Comparison of ENCODE assay signal across 20 cellular contexts in the genomic region with DNA sequence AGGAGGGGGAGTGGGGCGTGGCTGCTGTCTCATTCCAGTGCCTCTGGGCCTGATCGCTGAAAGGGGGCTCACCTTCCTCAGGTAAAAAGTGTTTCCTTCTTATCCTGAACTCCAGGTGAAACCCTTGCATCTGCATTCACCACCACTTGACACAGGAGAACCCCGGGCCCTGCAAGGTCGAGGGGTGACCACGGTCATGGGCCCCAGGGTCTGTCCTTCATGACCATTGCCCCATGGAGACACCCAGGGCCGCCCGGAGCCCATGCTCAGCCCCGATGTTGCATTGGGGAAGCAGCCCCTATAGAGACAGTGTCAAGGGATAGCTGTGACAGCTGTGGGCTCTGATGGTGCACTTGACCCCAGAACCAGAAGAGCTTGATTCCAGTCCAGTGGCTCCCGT.
"Had no signal": no experiment of that assay in that cellular context is flagged by ENCODE, and none has a peak within 500 bp of the region (broad histone marks: within the 10 kb centered on the region; RNA-seq: fewer than 3 reads in every experiment).

No MANE protein-coding gene starts in this region.

- H3K36me3 ChIP-seq: pancreas had no signal

- H3K4me3 Mint-ChIP-seq: activated CD4-positive, alpha-beta memory T cell treated with anti-CD3 and anti-CD28 coated beads for 36 hours; activated naive CD4-positive, alpha-beta T cell treated with anti-CD3 and anti-CD28 coated beads, Interleukin-2, amount 10 ng/mL, durations not matched to agents 7 days and 5 days; activated naive CD8-positive, alpha-beta T cell treated with anti-CD3 and anti-CD28 coated beads, Interleukin-2, amount 50 U/mL, for 24 hours; dendritic cell treated with granulocyte-macrophage colony-stimulating factor and Interleukin-4, amounts not matched to agents 40 ng/mL and 50 ng/mL, for 4 days; natural killer cell; stimulated activated naive CD8-positive, alpha-beta T cell treated with anti-CD3 and anti-CD28 coated beads, Interleukin-15, Interleukin-2, amounts not matched to agents 100 ng/mL and 50 ng/mL, for 24 hours; T-helper 2 cell treated with Interferon-gamma antibody and Interleukin-4, amounts not matched to agents 5 μg/mL and 100 μg/mL, for 36 hours; type B pancreatic cell had no signal

- H3K27me3 Mint-ChIP-seq: activated CD4-positive, alpha-beta memory T cell treated with anti-CD3 and anti-CD28 coated beads for 36 hours; activated naive CD8-positive, alpha-beta T cell treated with anti-CD3 and anti-CD28 coated beads, Interleukin-2, amount 50 U/mL, for 24 hours; stimulated activated naive CD8-positive, alpha-beta T cell treated with anti-CD3 and anti-CD28 coated beads, Interleukin-15, Interleukin-2, amounts not matched to agents 100 ng/mL and 50 ng/mL, for 24 hours; type B pancreatic cell had no signal

- H3K4me2 ChIP-seq: hepatocyte had no signal

- H3K4me3 ChIP-seq: hepatocyte, left lung, pancreas, SK-N-MC had no signal

- H3K9me3 Mint-ChIP-seq: activated CD4-positive, alpha-beta memory T cell treated with anti-CD3 and anti-CD28 coated beads for 36 hours; activated naive CD4-positive, alpha-beta T cell treated with anti-CD3 and anti-CD28 coated beads, Interleukin-2, amount 10 ng/mL, durations not matched to agents 7 days and 5 days; activated naive CD8-positive, alpha-beta T cell treated with anti-CD3 and anti-CD28 coated beads, Interleukin-2, amount 50 U/mL, for 24 hours; activated T-helper 2 cell treated with anti-CD3 and anti-CD28 coated beads, Interferon-gamma antibody, Interleukin-2, Interleukin-4, amounts not matched to agents 10 μg/mL and 5 μg/mL and 100 μg/mL, durations not matched to agents 14 hours and 24 hours and 36 hours; dendritic cell treated with granulocyte-macrophage colony-stimulating factor and Interleukin-4, amounts not matched to agents 40 ng/mL and 50 ng/mL, for 4 days; natural killer cell; stimulated activated naive CD8-positive, alpha-beta T cell treated with anti-CD3 and anti-CD28 coated beads, Interleukin-15, Interleukin-2, amounts not matched to agents 100 ng/mL and 50 ng/mL, for 24 hours; T-helper 2 cell treated with Interferon-gamma antibody and Interleukin-4, amounts not matched to agents 5 μg/mL and 100 μg/mL, for 36 hours; type B pancreatic cell had no signal

- DNase-seq: activated CD4-positive, alpha-beta memory T cell treated with anti-CD3 and anti-CD28 coated beads for 36 hours; activated naive CD4-positive, alpha-beta T cell treated with anti-CD3 and anti-CD28 coated beads, Interleukin-2, amount 10 ng/mL, durations not matched to agents 7 days and 5 days; activated naive CD8-positive, alpha-beta T cell treated with anti-CD3 and anti-CD28 coated beads, Interleukin-2, amount 50 U/mL, for 24 hours; activated T-cell treated with anti-CD3 and anti-CD28 coated beads for 4 hours; anterior cingulate cortex; cerebellar nuclear complex; effector CD8-positive, alpha-beta T cell; foreskin fibroblast; left lung; natural killer cell; stimulated activated CD8-positive, alpha-beta memory T cell treated with anti-CD3 and anti-CD28 coated beads, Interleukin-4, amount 100 ng/mL, for 48 hours had no signal

- H2AFZ ChIP-seq: hepatocyte had no signal

- ATAC-seq: activated naive CD8-positive, alpha-beta T cell treated with anti-CD3 and anti-CD28 coated beads, Interleukin-2, amount 50 U/mL, for 24 hours; left lung; natural killer cell; pancreas had no signal

- H3K27ac ChIP-seq: hepatocyte, left lung, neutrophil, pancreas, SK-N-MC had no signal

- H3K27me3 ChIP-seq: hepatocyte, left lung, neutrophil, pancreas had no signal

- H3K4me1 ChIP-seq: pancreas had no signal

- H3K27ac Mint-ChIP-seq: activated naive CD8-positive, alpha-beta T cell treated with anti-CD3 and anti-CD28 coated beads, Interleukin-2, amount 50 U/mL, for 24 hours; activated T-helper 2 cell treated with anti-CD3 and anti-CD28 coated beads, Interferon-gamma antibody, Interleukin-2, Interleukin-4, amounts not matched to agents 10 μg/mL and 5 μg/mL and 100 μg/mL, durations not matched to agents 14 hours and 24 hours and 36 hours; dendritic cell treated with granulocyte-macrophage colony-stimulating factor and Interleukin-4, amounts not matched to agents 40 ng/mL and 50 ng/mL, for 4 days; stimulated activated naive CD8-positive, alpha-beta T cell treated with anti-CD3 and anti-CD28 coated beads, Interleukin-15, Interleukin-2, amounts not matched to agents 100 ng/mL and 50 ng/mL, for 24 hours; T-helper 2 cell treated with Interferon-gamma antibody and Interleukin-4, amounts not matched to agents 5 μg/mL and 100 μg/mL, for 36 hours; type B pancreatic cell had no signal

- H3K36me3 Mint-ChIP-seq: natural killer cell, type B pancreatic cell had no signal

- H3K9me3 ChIP-seq: left lung, neutrophil, pancreas had no signal

- H3K4me1 Mint-ChIP-seq: activated naive CD4-positive, alpha-beta T cell treated with anti-CD3 and anti-CD28 coated beads, Interleukin-2, amount 10 ng/mL, durations not matched to agents 7 days and 5 days had no signal
